Comparison of ENCODE assay signal across 28 cellular contexts in genomic region chr3:36784012-36784763, GRCh38. TPM values are rescaled to one million over a fixed set of nuclear protein-coding genes. Genes with fewer than 3 reads are reported as not detected.
DNase-seq lines count a peak whose midpoint lies in the region; ATAC-seq and TF ChIP-seq lines count a peak whose summit lies in the region.
"Had no signal": no experiment of that assay in that cellular context is flagged by ENCODE, and none has a peak within 500 bp of the region (broad histone marks: within the 10 kb centered on the region; RNA-seq: fewer than 3 reads in every experiment).

No MANE protein-coding gene starts in this region.

- peak overlapping the region; percentile 69; the same call in 1 of the 2 replicates for H2AFZ ChIP-seq in GM23338

- ATAC-seq in GM23338, result no peak
- no peak for ATAC-seq in HG03139 (IDR thresholded peaks at IDR 0.05; ENCODE audit: unreplicated experiment)
- ATAC-seq: CD8-positive, alpha-beta T cell; HepG2; K562; Panc1 had no signal

- DNase-seq in AG10803 (ENCODE audit: low read depth) (peak; percentile 30), GM23338 (ENCODE audit: low spot score) (no peak), fibroblast of mammary gland (ENCODE audit: low read depth) (peak; percentile 62), neural crest cell (ENCODE audit: low read depth, low spot score) (no peak), NCI-H446 treated with DMSO at 0.1 percent for 48 hours (lab: John Stamatoyannopoulos, UW) (no peak), NCI-H1048 (lab: John Stamatoyannopoulos, UW) (no peak), stomach (no peak)
- DNase-seq: ACHN; AML-193; C1 segment of cervical spinal cord; Calu3; CD8-positive, alpha-beta T cell; DMS153; GDM1; NCI-H1092 treated with DMSO at 0.1 percent for 48 hours; NCI-H1436 treated with DMSO at 0.1 percent for 48 hours; NCI-H2029 treated with DMSO at 0.1 percent for 48 hours; NCI-H2171; NCI-H345; NCI-H524 treated with DMSO at 0.1 percent for 48 hours; NCI-H82; SJCRH30 had no signal

- no peak overlapping the region for H3K4me2 ChIP-seq in GM23338

- H3K27me3 ChIP-seq in GM23338 (ENCODE audit: insufficient read depth), result no peaks in the 10 kb centered on the region
- H3K27me3 ChIP-seq in stomach, result no peaks in the 10 kb centered on the region
- H3K27me3 ChIP-seq: SJCRH30 had no signal

- H3K4me1 ChIP-seq in GM23338 (ENCODE audit: insufficient read depth) (no peaks in the 10 kb centered on the region), stomach (no peaks in the 10 kb centered on the region)
- H3K4me1 ChIP-seq: SJCRH30 had no signal

- H3K27me3 Mint-ChIP-seq in GM23338 (ENCODE audit: insufficient read depth, low read depth, poor library complexity), result no peaks in the 10 kb centered on the region
- H3K27me3 Mint-ChIP-seq in neural crest cell (ENCODE audit: low read depth), result no peaks in the 10 kb centered on the region

- no peaks in the 10 kb centered on the region for H3K36me3 ChIP-seq in GM23338 (ENCODE audit: insufficient read depth)
- H3K36me3 ChIP-seq in stomach, result no peaks in the 10 kb centered on the region
- H3K36me3 ChIP-seq: SJCRH30 had no signal

- no peaks in the 10 kb centered on the region for H3K9me3 Mint-ChIP-seq in GM23338
- no peaks in the 10 kb centered on the region for H3K9me3 Mint-ChIP-seq in neural crest cell
- H3K9me3 Mint-ChIP-seq: CD8-positive, alpha-beta T cell had no signal

- no peaks in the 10 kb centered on the region for H3K9me2 ChIP-seq in GM23338 (ENCODE audit: insufficient read depth)

- intact Hi-C loops in stomach (cut with DNase I; ENCODE audit: low total_unique reads), result no loop called here

- H3K9me3 ChIP-seq in stomach, result no peaks in the 10 kb centered on the region
- H3K9me3 ChIP-seq: SJCRH30 had no signal

- TF ChIP-seq CTCF in AG10803 (conservative IDR thresholded peaks at IDR 0.05; ENCODE audit: low read length) (no peak), GM23338 (conservative IDR thresholded peaks at IDR 0.05; ENCODE audit: low read depth in 2 of 2) (no peak), fibroblast of mammary gland (conservative IDR thresholded peaks at IDR 0.05; ENCODE audit: control insufficient read depth, insufficient read depth, low read depth, low read length) (no peak), neural crest cell (conservative IDR thresholded peaks at IDR 0.05) (no peak), stomach (IDR thresholded peaks at IDR 0.05) (no peak)

- no peaks in the 10 kb centered on the region for H3F3A ChIP-seq in GM23338 (replicated peaks; ENCODE audit: low read depth)

- H3K4me1 Mint-ChIP-seq in GM23338 (no peaks in the 10 kb centered on the region), neural crest cell (no peaks in the 10 kb centered on the region)

- WGBS in stomach, 5 donors, result 54 to 72% (median 69%) methylated on average over 3 of the region's 3 CpGs

- H4K20me1 ChIP-seq in GM23338 (replicated peaks; ENCODE audit: insufficient read depth), result no peaks in the 10 kb centered on the region

- TF ChIP-seq POLR2A in stomach (IDR thresholded peaks at IDR 0.05), result no peak

- no peaks in the 10 kb centered on the region for H3K36me3 Mint-ChIP-seq in GM23338 (ENCODE audit: low read depth)
- no peaks in the 10 kb centered on the region for H3K36me3 Mint-ChIP-seq in neural crest cell (ENCODE audit: low read depth)
- H3K36me3 Mint-ChIP-seq: CD8-positive, alpha-beta T cell had no signal

- no peak overlapping the region for H3K4me3 ChIP-seq in AG10803 (ENCODE audit: low read length)
- no peak overlapping the region for H3K4me3 ChIP-seq in GM23338
- H3K4me3 ChIP-seq in fibroblast of mammary gland (ENCODE audit: control insufficient read depth, low read depth, low read length), result no peak overlapping the region
- H3K4me3 ChIP-seq in stomach, result no peak overlapping the region
- H3K4me3 ChIP-seq: K562, SJCRH30 had no signal

- no peak for TF ChIP-seq EP300 in stomach (IDR thresholded peaks at IDR 0.05)

- H3K79me2 ChIP-seq in GM23338 (replicated peaks; ENCODE audit: insufficient read depth), result no peaks in the 10 kb centered on the region

- H3K4me3 Mint-ChIP-seq in GM23338 (no peak overlapping the region), neural crest cell (no peak overlapping the region)
- H3K4me3 Mint-ChIP-seq: CD8-positive, alpha-beta T cell had no signal

- H3K27ac Mint-ChIP-seq in GM23338 (no peak overlapping the region; the same call in 1 of the 2 replicates), neural crest cell (ENCODE audit: unreplicated experiment) (peak overlapping the region; percentile 30)
- H3K27ac Mint-ChIP-seq: CD8-positive, alpha-beta T cell had no signal

- H3K27ac ChIP-seq in GM23338 (ENCODE audit: low read depth), result no peak overlapping the region
- H3K27ac ChIP-seq in stomach, result no peak overlapping the region
- H3K27ac ChIP-seq: SJCRH30 had no signal

TF ChIP-seq in GM23338, 12 proteins besides CTCF, POLR2A, EP300 and RAD21 (continues in another document):
- TF ChIP-seq STAT1 (IDR thresholded peaks at IDR 0.05; ENCODE audit: unreplicated experiment) (no peak), REST (IDR thresholded peaks at IDR 0.05; ENCODE audit: unreplicated experiment) (no peak)

RNA-seq across cellular contexts. Expression of gene DCLK3, which starts 19.8 kb away (rescaled TPM):
- 0.62 and 0.66 TPM in 2 replicates for total RNA-seq in GM23338 (2014; rRNA removed; shearing (Covaris generic))
- 0.40 TPM in 2 replicates for polyA plus RNA-seq in GM23338 (2016; fragmentation: Nextera tagmentation; extraction: Ambion mirVana)
- total RNA-seq in neural crest cell, result 0.07 and 0.09 TPM in 2 replicates
- under 1 TPM in 2 of 5 donors, not detected in 3; 0.45 to 0.92 TPM for total RNA-seq in stomach
- not detected for polyA plus RNA-seq in stomach
- total RNA-seq: Calu3; CD8-positive, alpha-beta T cell; HepG2; HT-29; K562; LHCN-M2; SJCRH30 had no signal
- polyA plus RNA-seq: HepG2, K562 had no signal

Comparison
In these comparisons a context has a peak if more than half of its experiments do, and no peak if none do; other contexts are left out.
1. DNase-seq: peak in AG10803 (single experiment) and fibroblast of mammary gland (single experiment); none in GM23338 (single experiment), neural crest cell (single experiment), NCI-H446 treated with DMSO at 0.1 percent for 48 hours (single experiment), NCI-H1048 (single experiment) and stomach (single experiment).